ENCODE assay signal across 13 cellular contexts in genomic region chr5:157710887-157711286, GRCh38. TPM values are rescaled to one million over a fixed set of nuclear protein-coding genes. Genes with fewer than 3 reads are reported as not detected.
DNase-seq lines count a peak whose midpoint lies in the region; TF ChIP-seq lines count a peak whose summit lies in the region.
"Had no signal": no experiment of that assay in that cellular context is flagged by ENCODE, and none has a peak within 500 bp of the region (broad histone marks: within the 10 kb centered on the region; RNA-seq: fewer than 3 reads in every experiment).

No MANE protein-coding gene starts in this region.

- H3K79me2 ChIP-seq in trophoblast cell (ENCODE audit: control insufficient read depth, insufficient read depth, low read length, poor library complexity) (no peaks in the 10 kb centered on the region), MM.1S (ENCODE audit: low read length) (no peaks in the 10 kb centered on the region)

- no peak overlapping the region for H2BK5ac ChIP-seq in trophoblast cell (ENCODE audit: low read depth, low read length, poor library complexity)

- no peak overlapping the region for H2BK120ac ChIP-seq in trophoblast cell (ENCODE audit: insufficient read depth, low read length, poor library complexity)

- no peak overlapping the region for H3K14ac ChIP-seq in trophoblast cell (ENCODE audit: low read length)

- DNase-seq in GM03348 (ENCODE audit: low spot score): peak; percentile 71
- DNase-seq in NCI-H226: peak; percentile 39
- peak; percentile 74 for DNase-seq in choroid plexus epithelial cell (ENCODE audit: low read depth)
- DNase-seq in trophoblast cell: peak; percentile 29 to 81
- no peak for DNase-seq in D341Med (ENCODE audit: low spot score)
- no peak for DNase-seq in substantia nigra (lab: John Stamatoyannopoulos, UW)
- no peak for DNase-seq in MM.1S
- DNase-seq: activated naive CD8-positive, alpha-beta T cell treated with anti-CD3 and anti-CD28 coated beads, Interleukin-2, amount 10 ng/mL, durations not matched to agents 7 days and 5 days; DMS153; effector memory CD4-positive, alpha-beta T cell; stimulated activated CD4-positive, alpha-beta T cell treated with anti-CD3 and anti-CD28 coated beads, Interleukin-2, amount 100 ng/mL, for 48 hours; stomach had no signal

- H3K9ac ChIP-seq in trophoblast cell (ENCODE audit: low read length): no peak overlapping the region
- H3K9ac ChIP-seq in MM.1S (ENCODE audit: low read length): no peak overlapping the region

- H3K9me2 ChIP-seq in MM.1S (replicated peaks; ENCODE audit: insufficient read depth, low read length): no peaks in the 10 kb centered on the region

- H3F3A ChIP-seq in MM.1S (ENCODE audit: insufficient read depth, low read length): no peaks in the 10 kb centered on the region

- H3K9me3 ChIP-seq in trophoblast cell (ENCODE audit: insufficient read depth, low read depth, low read length) (no peaks in the 10 kb centered on the region), MM.1S (replicated peaks; ENCODE audit: insufficient read depth, low read length) (no peaks in the 10 kb centered on the region)
- H3K9me3 ChIP-seq: prostate gland, stomach had no signal

- no CpG with 5 or more reads among the region's 2 CpGs for WGBS in trophoblast cell (ENCODE audit: extremely low coverage, insufficient coverage, insufficient read length)

- H4K12ac ChIP-seq in trophoblast cell (ENCODE audit: low read depth, low read length): no peak overlapping the region

- no peaks in the 10 kb centered on the region for H3K27me3 ChIP-seq in trophoblast cell (ENCODE audit: insufficient read depth, low read length)
- H3K27me3 ChIP-seq in MM.1S (replicated peaks; ENCODE audit: insufficient read depth, low read length): no peaks in the 10 kb centered on the region

- no peaks in the 10 kb centered on the region for H3K79me1 ChIP-seq in trophoblast cell (ENCODE audit: low read length)

- H3K4me1 ChIP-seq in trophoblast cell (ENCODE audit: control insufficient read depth in 1 of 2, insufficient read depth in 2 of 2, low read length in 2 of 2) (no peaks in the 10 kb centered on the region), MM.1S (ENCODE audit: low read length) (no peaks in the 10 kb centered on the region)
- H3K4me1 ChIP-seq: prostate gland, stomach had no signal

- TF ChIP-seq CTCF in choroid plexus epithelial cell (conservative IDR thresholded peaks at IDR 0.05; ENCODE audit: low read depth, low read length) (no peak), MM.1S (IDR thresholded peaks at IDR 0.05; ENCODE audit: low read length) (no peak)

- H3K27ac ChIP-seq in trophoblast cell (ENCODE audit: low read depth, low read length) (no peak overlapping the region), substantia nigra (ENCODE audit: low read depth, low read length, poor library complexity, severe bottlenecking) (no peak overlapping the region), MM.1S (ENCODE audit: low read length) (no peak overlapping the region)
- H3K27ac ChIP-seq: prostate gland, stomach had no signal

- no peak overlapping the region for H2AK5ac ChIP-seq in trophoblast cell (ENCODE audit: low read length)

- no peaks in the 10 kb centered on the region for H3K36me3 ChIP-seq in trophoblast cell (ENCODE audit: control insufficient read depth in 1 of 2, insufficient read depth in 2 of 2, low read length in 2 of 2)
- H3K36me3 ChIP-seq in MM.1S (replicated peaks; ENCODE audit: insufficient read depth, low read length): no peaks in the 10 kb centered on the region
- H3K36me3 ChIP-seq: prostate gland, stomach had no signal

- no peak overlapping the region for H2BK12ac ChIP-seq in trophoblast cell (ENCODE audit: low read length)

- H3K4me3 ChIP-seq in choroid plexus epithelial cell (ENCODE audit: low read depth, low read length) (no peak overlapping the region), trophoblast cell (ENCODE audit: low read depth, low read length) (no peak overlapping the region), MM.1S (ENCODE audit: low read length) (no peak overlapping the region)
- H3K4me3 ChIP-seq: prostate gland, stomach had no signal

- no peak overlapping the region for H3K23ac ChIP-seq in trophoblast cell (ENCODE audit: low read length)

- H4K20me1 ChIP-seq in MM.1S (ENCODE audit: insufficient read depth, low read length): no peaks in the 10 kb centered on the region

- H3K4me2 ChIP-seq in trophoblast cell (ENCODE audit: low read length) (no peak overlapping the region), MM.1S (ENCODE audit: low read depth, low read length) (no peak overlapping the region)

- H3K4ac ChIP-seq in trophoblast cell (ENCODE audit: low read depth, low read length): no peak overlapping the region

- no peak overlapping the region for H4K8ac ChIP-seq in trophoblast cell (ENCODE audit: low read depth, low read length)

- H4K91ac ChIP-seq in trophoblast cell (ENCODE audit: low read depth, low read length): no peak overlapping the region

- no peak overlapping the region for H2AFZ ChIP-seq in trophoblast cell (ENCODE audit: insufficient read depth, low read length, poor library complexity)
- no peak overlapping the region for H2AFZ ChIP-seq in MM.1S (ENCODE audit: low read length)

- no peak overlapping the region for H3K18ac ChIP-seq in trophoblast cell (ENCODE audit: low read length)

RNA-seq across cellular contexts. Expression of gene THG1L, which starts 20.3 kb away (rescaled TPM):
- polyA plus RNA-seq in trophoblast cell (2013): 5.6 and 6.6 TPM in 2 replicates

RNA-seq across cellular contexts. Expression of gene LSM11, which starts 32.6 kb away (rescaled TPM):
- polyA plus RNA-seq in trophoblast cell (2013): 2.7 and 3.0 TPM in 2 replicates

RNA-seq across cellular contexts. Expression of gene C5orf52, which starts 39.6 kb away (rescaled TPM):
- not detected in 2 replicates for polyA plus RNA-seq in trophoblast cell (2013)
- polyA plus RNA-seq: stomach had no signal

RNA-seq across cellular contexts. Expression of gene SOX30, which starts 58.6 kb away (rescaled TPM):
- polyA plus RNA-seq in trophoblast cell (2013): 0.07 and 0.11 TPM in 2 replicates

Comparison
In these comparisons a context has a peak if more than half of its experiments do, and no peak if none do; other contexts are left out.
1. DNase-seq: peak in GM03348 (single experiment), NCI-H226 (single experiment), choroid plexus epithelial cell (single experiment) and trophoblast cell (2 of 2); none in D341Med (single experiment), substantia nigra (0 of 49) and MM.1S (single experiment).